Comparison of ENCODE assay signal across 1 cellular context in the genomic region with DNA sequence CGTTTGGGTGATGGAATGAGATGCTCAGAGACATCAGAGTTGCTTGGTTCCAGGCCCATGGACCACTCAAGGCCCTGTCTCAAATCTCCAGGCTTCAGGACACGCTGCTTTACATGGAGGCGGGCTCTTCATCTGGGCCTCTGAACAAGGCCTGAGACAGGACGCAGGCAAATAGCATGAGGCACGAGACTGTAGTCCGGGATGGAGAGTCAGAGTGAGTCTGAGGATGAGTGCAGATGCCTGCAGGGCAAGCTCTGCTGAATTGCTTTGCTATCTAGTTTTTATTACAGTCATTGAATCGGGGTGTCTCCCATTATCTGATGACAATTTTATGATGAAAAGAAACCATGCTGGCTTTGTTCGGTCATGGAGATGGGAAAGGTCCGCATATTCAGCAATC.
A peak's percentile ranks its signal among the peaks of the same experiment; 100 is the strongest.
TF ChIP-seq lines count a peak whose summit lies in the region.

No MANE protein-coding gene starts in this region.

TF ChIP-seq in HepG2, 621 proteins besides CTCF, POLR2A, EP300 and RAD21 (continued from another document):
- TF ChIP-seq, protein P1, sequence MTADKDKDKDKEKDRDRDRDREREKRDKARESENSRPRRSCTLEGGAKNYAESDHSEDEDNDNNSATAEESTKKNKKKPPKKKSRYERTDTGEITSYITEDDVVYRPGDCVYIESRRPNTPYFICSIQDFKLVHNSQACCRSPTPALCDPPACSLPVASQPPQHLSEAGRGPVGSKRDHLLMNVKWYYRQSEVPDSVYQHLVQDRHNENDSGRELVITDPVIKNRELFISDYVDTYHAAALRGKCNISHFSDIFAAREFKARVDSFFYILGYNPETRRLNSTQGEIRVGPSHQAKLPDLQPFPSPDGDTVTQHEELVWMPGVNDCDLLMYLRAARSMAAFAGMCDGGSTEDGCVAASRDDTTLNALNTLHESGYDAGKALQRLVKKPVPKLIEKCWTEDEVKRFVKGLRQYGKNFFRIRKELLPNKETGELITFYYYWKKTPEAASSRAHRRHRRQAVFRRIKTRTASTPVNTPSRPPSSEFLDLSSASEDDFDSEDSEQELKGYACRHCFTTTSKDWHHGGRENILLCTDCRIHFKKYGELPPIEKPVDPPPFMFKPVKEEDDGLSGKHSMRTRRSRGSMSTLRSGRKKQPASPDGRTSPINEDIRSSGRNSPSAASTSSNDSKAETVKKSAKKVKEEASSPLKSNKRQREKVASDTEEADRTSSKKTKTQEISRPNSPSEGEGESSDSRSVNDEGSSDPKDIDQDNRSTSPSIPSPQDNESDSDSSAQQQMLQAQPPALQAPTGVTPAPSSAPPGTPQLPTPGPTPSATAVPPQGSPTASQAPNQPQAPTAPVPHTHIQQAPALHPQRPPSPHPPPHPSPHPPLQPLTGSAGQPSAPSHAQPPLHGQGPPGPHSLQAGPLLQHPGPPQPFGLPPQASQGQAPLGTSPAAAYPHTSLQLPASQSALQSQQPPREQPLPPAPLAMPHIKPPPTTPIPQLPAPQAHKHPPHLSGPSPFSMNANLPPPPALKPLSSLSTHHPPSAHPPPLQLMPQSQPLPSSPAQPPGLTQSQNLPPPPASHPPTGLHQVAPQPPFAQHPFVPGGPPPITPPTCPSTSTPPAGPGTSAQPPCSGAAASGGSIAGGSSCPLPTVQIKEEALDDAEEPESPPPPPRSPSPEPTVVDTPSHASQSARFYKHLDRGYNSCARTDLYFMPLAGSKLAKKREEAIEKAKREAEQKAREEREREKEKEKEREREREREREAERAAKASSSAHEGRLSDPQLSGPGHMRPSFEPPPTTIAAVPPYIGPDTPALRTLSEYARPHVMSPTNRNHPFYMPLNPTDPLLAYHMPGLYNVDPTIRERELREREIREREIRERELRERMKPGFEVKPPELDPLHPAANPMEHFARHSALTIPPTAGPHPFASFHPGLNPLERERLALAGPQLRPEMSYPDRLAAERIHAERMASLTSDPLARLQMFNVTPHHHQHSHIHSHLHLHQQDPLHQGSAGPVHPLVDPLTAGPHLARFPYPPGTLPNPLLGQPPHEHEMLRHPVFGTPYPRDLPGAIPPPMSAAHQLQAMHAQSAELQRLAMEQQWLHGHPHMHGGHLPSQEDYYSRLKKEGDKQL (CRISPR knock-in tag; IDR thresholded peaks at IDR 0.05; ENCODE audit: low read depth) = no peak
- TF ChIP-seq ZNF552 (CRISPR knock-in tag; IDR thresholded peaks at IDR 0.05; ENCODE audit: borderline replicate concordance) (no peak), ZNF205 (CRISPR knock-in tag; IDR thresholded peaks at IDR 0.05) (no peak), ZFX (CRISPR knock-in tag; IDR thresholded peaks at IDR 0.05; ENCODE audit: low read depth) (peak; percentile 32; the same call in 1 of the 2 replicates), KDM5B (CRISPR knock-in tag; IDR thresholded peaks at IDR 0.05; ENCODE audit: borderline replicate concordance) (0 out of 2 replicates have a peak, but pooled peaks have one; percentile 31), LBX2 (CRISPR knock-in tag; IDR thresholded peaks at IDR 0.05; ENCODE audit: borderline replicate concordance) (no peak)
- TF ChIP-seq, protein P2, sequence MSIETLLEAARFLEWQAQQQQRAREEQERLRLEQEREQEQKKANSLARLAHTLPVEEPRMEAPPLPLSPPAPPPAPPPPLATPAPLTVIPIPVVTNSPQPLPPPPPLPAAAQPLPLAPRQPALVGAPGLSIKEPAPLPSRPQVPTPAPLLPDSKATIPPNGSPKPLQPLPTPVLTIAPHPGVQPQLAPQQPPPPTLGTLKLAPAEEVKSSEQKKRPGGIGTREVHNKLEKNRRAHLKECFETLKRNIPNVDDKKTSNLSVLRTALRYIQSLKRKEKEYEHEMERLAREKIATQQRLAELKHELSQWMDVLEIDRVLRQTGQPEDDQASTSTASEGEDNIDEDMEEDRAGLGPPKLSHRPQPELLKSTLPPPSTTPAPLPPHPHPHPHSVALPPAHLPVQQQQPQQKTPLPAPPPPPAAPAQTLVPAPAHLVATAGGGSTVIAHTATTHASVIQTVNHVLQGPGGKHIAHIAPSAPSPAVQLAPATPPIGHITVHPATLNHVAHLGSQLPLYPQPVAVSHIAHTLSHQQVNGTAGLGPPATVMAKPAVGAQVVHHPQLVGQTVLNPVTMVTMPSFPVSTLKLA (IDR thresholded peaks at IDR 0.05) = no peak
- TF ChIP-seq, protein P3, sequence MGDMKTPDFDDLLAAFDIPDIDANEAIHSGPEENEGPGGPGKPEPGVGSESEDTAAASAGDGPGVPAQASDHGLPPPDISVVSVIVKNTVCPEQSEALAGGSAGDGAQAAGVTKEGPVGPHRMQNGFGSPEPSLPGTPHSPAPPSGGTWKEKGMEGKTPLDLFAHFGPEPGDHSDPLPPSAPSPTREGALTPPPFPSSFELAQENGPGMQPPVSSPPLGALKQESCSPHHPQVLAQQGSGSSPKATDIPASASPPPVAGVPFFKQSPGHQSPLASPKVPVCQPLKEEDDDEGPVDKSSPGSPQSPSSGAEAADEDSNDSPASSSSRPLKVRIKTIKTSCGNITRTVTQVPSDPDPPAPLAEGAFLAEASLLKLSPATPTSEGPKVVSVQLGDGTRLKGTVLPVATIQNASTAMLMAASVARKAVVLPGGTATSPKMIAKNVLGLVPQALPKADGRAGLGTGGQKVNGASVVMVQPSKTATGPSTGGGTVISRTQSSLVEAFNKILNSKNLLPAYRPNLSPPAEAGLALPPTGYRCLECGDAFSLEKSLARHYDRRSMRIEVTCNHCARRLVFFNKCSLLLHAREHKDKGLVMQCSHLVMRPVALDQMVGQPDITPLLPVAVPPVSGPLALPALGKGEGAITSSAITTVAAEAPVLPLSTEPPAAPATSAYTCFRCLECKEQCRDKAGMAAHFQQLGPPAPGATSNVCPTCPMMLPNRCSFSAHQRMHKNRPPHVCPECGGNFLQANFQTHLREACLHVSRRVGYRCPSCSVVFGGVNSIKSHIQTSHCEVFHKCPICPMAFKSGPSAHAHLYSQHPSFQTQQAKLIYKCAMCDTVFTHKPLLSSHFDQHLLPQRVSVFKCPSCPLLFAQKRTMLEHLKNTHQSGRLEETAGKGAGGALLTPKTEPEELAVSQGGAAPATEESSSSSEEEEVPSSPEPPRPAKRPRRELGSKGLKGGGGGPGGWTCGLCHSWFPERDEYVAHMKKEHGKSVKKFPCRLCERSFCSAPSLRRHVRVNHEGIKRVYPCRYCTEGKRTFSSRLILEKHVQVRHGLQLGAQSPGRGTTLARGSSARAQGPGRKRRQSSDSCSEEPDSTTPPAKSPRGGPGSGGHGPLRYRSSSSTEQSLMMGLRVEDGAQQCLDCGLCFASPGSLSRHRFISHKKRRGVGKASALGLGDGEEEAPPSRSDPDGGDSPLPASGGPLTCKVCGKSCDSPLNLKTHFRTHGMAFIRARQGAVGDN (CRISPR knock-in tag; IDR thresholded peaks at IDR 0.05) = peak; percentile 35
